In the genomic region with DNA sequence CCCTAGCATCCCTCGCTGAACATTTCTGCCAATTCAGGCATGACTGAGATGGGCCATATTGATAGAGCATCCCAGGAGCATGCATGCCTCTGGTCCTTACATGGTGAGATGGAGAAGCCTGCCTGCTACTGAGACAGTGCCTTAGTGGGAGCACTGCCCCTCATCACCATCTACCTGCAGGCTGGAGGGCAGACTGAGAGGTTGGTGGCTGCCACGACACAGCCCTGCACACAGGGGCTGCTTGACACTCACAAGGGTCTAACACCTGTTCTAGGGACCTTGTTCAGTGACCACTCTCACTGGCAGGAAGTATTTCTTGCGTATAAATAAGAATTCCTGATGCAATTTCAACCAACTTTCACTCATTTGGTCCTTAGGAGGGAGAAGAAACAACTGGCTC, we compare ENCODE assay signal across 1 cellular context.
TF ChIP-seq lines count a peak whose summit lies in the region.

No MANE protein-coding gene starts in this region.

TF ChIP-seq in SK-N-SH treated with all-trans-retinoic acid at 6 μM for 48 hours, 23 proteins besides CTCF, POLR2A, EP300 and RAD21 (continued from another document):
- TF ChIP-seq GLIS3 (CRISPR knock-in tag; IDR thresholded peaks at IDR 0.05) (no peak), BACH2 (CRISPR knock-in tag; IDR thresholded peaks at IDR 0.05; ENCODE audit: borderline replicate concordance) (no peak), SNAI2 (CRISPR knock-in tag; IDR thresholded peaks at IDR 0.05) (no peak), RARB (CRISPR knock-in tag; IDR thresholded peaks at IDR 0.05) (no peak), ZNF8 (CRISPR knock-in tag; IDR thresholded peaks at IDR 0.05) (no peak), ISL1 (CRISPR knock-in tag; IDR thresholded peaks at IDR 0.05) (no peak), OSR1 (CRISPR knock-in tag; IDR thresholded peaks at IDR 0.05) (no peak), TCF4 (CRISPR knock-in tag; IDR thresholded peaks at IDR 0.05; ENCODE audit: borderline replicate concordance) (no peak)
